18 cellular contexts compared by ENCODE assay signal in genomic region chr3:16236856-16237393, GRCh38.
"Had no signal": no experiment of that assay in that cellular context is flagged by ENCODE, and none has a peak within 500 bp of the region (broad histone marks: within the 10 kb centered on the region; RNA-seq: fewer than 3 reads in every experiment).

No MANE protein-coding gene starts in this region.

- H3K36me3 Mint-ChIP-seq: activated naive CD4-positive, alpha-beta T cell treated with anti-CD3 and anti-CD28 coated beads, Interleukin-2, amount 10 ng/mL, durations not matched to agents 7 days and 5 days; natural killer cell treated with Interleukin-12 subunit alpha and Interleukin-12 subunit beta and Interleukin-15 and Interleukin-18, amount 100 ng/mL, for 72 hours had no signal

- H3K4me3 Mint-ChIP-seq: activated naive CD4-positive, alpha-beta T cell treated with anti-CD3 and anti-CD28 coated beads, Interleukin-2, amount 10 ng/mL, durations not matched to agents 7 days and 5 days; activated naive CD8-positive, alpha-beta T cell treated with anti-CD3 and anti-CD28 coated beads, Interleukin-2, amount 50 U/mL, for 24 hours; natural killer cell treated with Interleukin-12 subunit alpha and Interleukin-12 subunit beta and Interleukin-15 and Interleukin-18, amount 100 ng/mL, for 72 hours had no signal

- ATAC-seq: activated naive CD8-positive, alpha-beta T cell treated with anti-CD3 and anti-CD28 coated beads, Interleukin-2, amount 50 U/mL, for 24 hours; gastroesophageal sphincter; SK-N-SH treated with all-trans-retinoic acid at 6 μM for 48 hours had no signal

- H3K27ac ChIP-seq: gastroesophageal sphincter, neutrophil, parathyroid adenoma had no signal

- H3K4me1 ChIP-seq: ascending aorta, gastroesophageal sphincter, parathyroid adenoma had no signal

- H3K4me3 ChIP-seq: ascending aorta, gastroesophageal sphincter, lung had no signal

- DNase-seq: activated CD4-positive, alpha-beta T cell treated with anti-CD3 and anti-CD28 coated beads, Interleukin-2, amount 50 U/mL, for 1 hour; activated CD8-positive, alpha-beta memory T cell treated with anti-CD3 and anti-CD28 coated beads, Interleukin-2, amount 50 U/mL, for 4 hours; activated effector memory CD4-positive, alpha-beta T cell treated with Interleukin-2 at 50 U/mL for 16 hours; activated naive CD4-positive, alpha-beta T cell treated with anti-CD3 and anti-CD28 coated beads, Interleukin-2, amount 10 ng/mL, durations not matched to agents 7 days and 5 days; activated naive CD8-positive, alpha-beta T cell treated with anti-CD3 and anti-CD28 coated beads, Interleukin-2, amount 50 U/mL, for 24 hours; activated T-cell treated with anti-CD3 and anti-CD28 coated beads, Interleukin-2, amount 50 U/mL, for 48 hours; stimulated activated CD8-positive, alpha-beta memory T cell treated with anti-CD3 and anti-CD28 coated beads, Interleukin-4, amount 100 ng/mL, for 48 hours; stimulated activated naive CD4-positive, alpha-beta T cell treated with Interleukin-2 at 50 U/mL for 16 hours; T-helper 1 cell; T-helper 9 cell; trophoblast cell had no signal

- H3K9me3 Mint-ChIP-seq: activated naive CD4-positive, alpha-beta T cell treated with anti-CD3 and anti-CD28 coated beads, Interleukin-2, amount 10 ng/mL, durations not matched to agents 7 days and 5 days; activated naive CD8-positive, alpha-beta T cell treated with anti-CD3 and anti-CD28 coated beads, Interleukin-2, amount 50 U/mL, for 24 hours; natural killer cell treated with Interleukin-12 subunit alpha and Interleukin-12 subunit beta and Interleukin-15 and Interleukin-18, amount 100 ng/mL, for 72 hours had no signal

- H3K9me3 ChIP-seq: ascending aorta, gastroesophageal sphincter, neutrophil had no signal

- H3K27ac Mint-ChIP-seq: activated naive CD4-positive, alpha-beta T cell treated with anti-CD3 and anti-CD28 coated beads, Interleukin-2, amount 10 ng/mL, durations not matched to agents 7 days and 5 days; activated naive CD8-positive, alpha-beta T cell treated with anti-CD3 and anti-CD28 coated beads, Interleukin-2, amount 50 U/mL, for 24 hours; natural killer cell treated with Interleukin-12 subunit alpha and Interleukin-12 subunit beta and Interleukin-15 and Interleukin-18, amount 100 ng/mL, for 72 hours had no signal

- H3K27me3 Mint-ChIP-seq: activated naive CD4-positive, alpha-beta T cell treated with anti-CD3 and anti-CD28 coated beads, Interleukin-2, amount 10 ng/mL, durations not matched to agents 7 days and 5 days; activated naive CD8-positive, alpha-beta T cell treated with anti-CD3 and anti-CD28 coated beads, Interleukin-2, amount 50 U/mL, for 24 hours had no signal

- H3K27me3 ChIP-seq: ascending aorta, gastroesophageal sphincter, neutrophil had no signal

- H3K9ac ChIP-seq: parathyroid adenoma had no signal

- H3K36me3 ChIP-seq: ascending aorta, gastroesophageal sphincter, neutrophil had no signal
